ENCODE assay signal across 8 cellular contexts in the genomic region with DNA sequence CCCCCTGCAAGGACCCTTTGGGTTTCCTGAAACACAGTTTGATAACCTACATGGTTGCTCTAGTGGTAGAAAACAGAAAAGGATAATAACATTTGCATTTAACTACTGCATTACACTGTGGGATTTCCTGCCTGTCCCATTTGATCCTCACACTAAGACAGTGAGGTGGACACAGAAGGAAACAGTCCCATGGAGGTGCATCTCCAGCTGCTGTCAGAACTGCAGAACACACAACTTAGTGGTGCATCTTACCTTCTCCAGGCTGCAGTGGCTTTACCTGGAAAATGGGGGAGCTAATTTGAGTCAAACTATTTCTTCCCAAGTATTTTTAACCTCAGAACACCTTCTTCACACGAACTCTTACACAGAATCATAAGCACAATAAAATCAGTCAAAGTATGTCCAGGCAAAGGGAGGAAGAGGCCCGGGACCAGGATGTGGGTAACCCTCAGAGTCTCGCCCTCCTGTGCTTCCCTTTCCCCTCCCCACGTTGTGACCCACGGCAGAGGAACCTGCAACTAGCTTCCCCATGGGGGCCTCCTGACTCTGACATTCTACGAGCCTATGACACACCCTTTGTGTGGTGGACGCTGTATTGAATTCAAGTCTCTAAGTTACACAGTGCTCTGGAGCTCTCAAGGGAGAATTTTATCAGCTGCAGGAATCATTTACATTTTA.
DNase-seq lines count a peak whose midpoint lies in the region; ATAC-seq and TF ChIP-seq lines count a peak whose summit lies in the region.

No MANE protein-coding gene starts in this region.

- H3K9me3 ChIP-seq in DND-41 (ENCODE audit: insufficient read depth, low read length, severe bottlenecking) (peaks cover 10% of the 10 kb centered on the region), adipocyte (ENCODE audit: control insufficient read depth, low read length) (no peaks in the 10 kb centered on the region)

- no peaks in the 10 kb centered on the region for H4K20me1 ChIP-seq in DND-41 (ENCODE audit: insufficient read depth, low read length)

- H3K27me3 ChIP-seq in DND-41 (ENCODE audit: insufficient read depth, low read length, poor library complexity): peaks cover 3% of the 10 kb centered on the region
- no peaks in the 10 kb centered on the region for H3K27me3 ChIP-seq in adipocyte (replicated peaks; ENCODE audit: control insufficient read depth, insufficient read depth, low read length)

- no peak overlapping the region; the same call in 1 of the 2 replicates for H2AFZ ChIP-seq in DND-41 (ENCODE audit: low read depth, low read length)

- H3K36me3 ChIP-seq in DND-41 (ENCODE audit: insufficient read depth, low read length): no peaks in the 10 kb centered on the region
- peaks cover 37% of the 10 kb centered on the region for H3K36me3 ChIP-seq in adipocyte (ENCODE audit: control insufficient read depth, insufficient read depth, low read length, severe bottlenecking)

- H3K79me2 ChIP-seq in DND-41 (ENCODE audit: insufficient read depth, low read length): no peaks in the 10 kb centered on the region

- H3K4me2 ChIP-seq in DND-41 (ENCODE audit: insufficient read depth, low read length): no peak overlapping the region

- 0 out of 3 replicates have a peak, but pooled peaks have one; percentile 45 for ATAC-seq in DND-41 (ENCODE audit: insufficient read depth, low read depth)
- peak; percentile 86 for ATAC-seq in GM19452 (IDR thresholded peaks at IDR 0.05; ENCODE audit: unreplicated experiment)
- peak; percentile 91 for ATAC-seq in HG03571 (IDR thresholded peaks at IDR 0.05; ENCODE audit: unreplicated experiment)
- no peak for ATAC-seq in HG02973 (IDR thresholded peaks at IDR 0.05; ENCODE audit: unreplicated experiment)

- H3K27ac ChIP-seq in DND-41 (ENCODE audit: low read length): no peak overlapping the region

- no peak for TF ChIP-seq CTCF in DND-41 (IDR thresholded peaks at IDR 0.05; ENCODE audit: borderline replicate concordance, extremely low read depth, low read length, poor library complexity, severe bottlenecking)

- H3K9ac ChIP-seq in DND-41 (ENCODE audit: low read depth, low read length): no peak overlapping the region
- H3K9ac ChIP-seq in adipocyte (ENCODE audit: low read length): peak overlapping the region; percentile 4

- H3K4me3 ChIP-seq in DND-41 (ENCODE audit: low read depth in 1 of 2, low read length in 2 of 2): no peak overlapping the region
- H3K4me3 ChIP-seq in adipocyte (ENCODE audit: low read length): no peak overlapping the region

- H3K4me1 ChIP-seq in DND-41 (ENCODE audit: insufficient read depth, low read length) (no peaks in the 10 kb centered on the region), adipocyte (ENCODE audit: control insufficient read depth, insufficient read depth, low read length) (peaks cover 29% of the 10 kb centered on the region)

- DNase-seq in DND-41 (peak; percentile 6), adipocyte (ENCODE audit: low read depth) (no peak), NCI-H2171 treated with DMSO at 0.1 percent for 48 hours (lab: John Stamatoyannopoulos, UW) (no peak), NCI-H82 treated with DMSO at 0.1 percent for 48 hours (lab: John Stamatoyannopoulos, UW; ENCODE audit: unreplicated experiment) (no peak)
- no peak for DNase-seq in activated CD4-positive, CD25-positive, alpha-beta regulatory T cell treated with anti-CD3 and anti-CD28 coated beads, Interleukin-2, amount 50 U/mL, for 72 hours
